ENCODE assay signal across 11 cellular contexts in genomic region chr5:121967187-121967586, GRCh38. TPM values are rescaled to one million over a fixed set of nuclear protein-coding genes. Genes with fewer than 3 reads are reported as not detected.
A peak's percentile ranks its signal among the peaks of the same experiment; 100 is the strongest.
DNase-seq lines count a peak whose midpoint lies in the region; ATAC-seq and TF ChIP-seq lines count a peak whose summit lies in the region.
"Had no signal": no experiment of that assay in that cellular context is flagged by ENCODE, and none has a peak within 500 bp of the region (broad histone marks: within the 10 kb centered on the region; RNA-seq: fewer than 3 reads in every experiment).

No MANE protein-coding gene starts in this region.

- H3K4me1 Mint-ChIP-seq in CD14-positive monocyte = peaks cover 28% of the 10 kb centered on the region

- H3K4me3 Mint-ChIP-seq in CD14-positive monocyte = no peak overlapping the region
- H3K4me3 Mint-ChIP-seq: activated naive CD4-positive, alpha-beta T cell treated with anti-CD3 and anti-CD28 coated beads for 36 hours had no signal

- no peak overlapping the region for H2BK5ac ChIP-seq in mesendoderm (ENCODE audit: low read length)

- TF ChIP-seq CTCF in GM10266 (IDR thresholded peaks at IDR 0.05; ENCODE audit: control insufficient read depth, insufficient read depth, low read depth, missing control alignments) (peak; percentile 23), PC-3 (conservative IDR thresholded peaks at IDR 0.05; ENCODE audit: low read depth, low read length) (peak; percentile 58), epithelial cell of proximal tubule (conservative IDR thresholded peaks at IDR 0.05; ENCODE audit: low read depth, low read length) (peak; percentile 46), prostate gland (IDR thresholded peaks at IDR 0.05) (peak in 3 of 4 experiments; percentile 18 to 41 (median 38)), CD14-positive monocyte (IDR thresholded peaks at IDR 0.05) (no peak)

- peaks cover 8% of the 10 kb centered on the region for H3K79me1 ChIP-seq in mesendoderm (ENCODE audit: low read length)

- no peak overlapping the region for H4K5ac ChIP-seq in mesendoderm (ENCODE audit: low read length)

- no peak for ATAC-seq in PC-3

- H2AK5ac ChIP-seq in mesendoderm (ENCODE audit: low read length) = no peak overlapping the region

- no peaks in the 10 kb centered on the region for H3K27me3 Mint-ChIP-seq in CD14-positive monocyte (ENCODE audit: low read depth in 3 of 3)

- H3K79me2 ChIP-seq in PC-3 (ENCODE audit: low read length) = peaks cover 91% of the 10 kb centered on the region
- H3K79me2 ChIP-seq in mesendoderm (ENCODE audit: control insufficient read depth, insufficient read depth, low read length) = peaks cover 48% of the 10 kb centered on the region

- H3K9ac ChIP-seq in PC-3 (ENCODE audit: low read length) (no peak overlapping the region), mesendoderm (ENCODE audit: low read length) (no peak overlapping the region)

- no peak overlapping the region for H2BK15ac ChIP-seq in mesendoderm (replicated peaks; ENCODE audit: low read depth)

- intact Hi-C loops in PC-3 (cut with micrococcal nuclease) (loop anchor here (1.0 kb wide), 2 partner anchors 134 to 189 kb away; no protein-coding TSS in a partner anchor), prostate gland (cut with DNase I) (loop anchor here (5.0 to 10.0 kb wide), 3 partner anchors 110 to 188 kb away; partner anchors contain the start of gene LOX), CD14-positive monocyte (cut with micrococcal nuclease) (no loop called here)

- peaks cover 44% of the 10 kb centered on the region for H3K4me1 ChIP-seq in PC-3 (ENCODE audit: insufficient read depth, low read length)
- peaks cover 5% of the 10 kb centered on the region for H3K4me1 ChIP-seq in prostate gland (replicated peaks)
- peaks cover 5% of the 10 kb centered on the region for H3K4me1 ChIP-seq in mesendoderm (ENCODE audit: control insufficient read depth, low read depth, low read length)

- CTCF ChIA-PET in PC-3 (lab: Charles Lee) = interaction anchor here (1.2 kb wide), 1 partner anchor 109 kb away, joined by 4 read pairs; no protein-coding TSS in a partner anchor

- TF ChIP-seq POLR2A in prostate gland (IDR thresholded peaks at IDR 0.05) = no peak

- BruUV-seq in PC-3 (replicated peaks; lab: Mats Ljungman, UMichigan) = no TSS peak

- no peak overlapping the region for H3K18ac ChIP-seq in mesendoderm (ENCODE audit: low read length)

- H3K9me2 ChIP-seq in PC-3 (replicated peaks; ENCODE audit: low read length) = no peaks in the 10 kb centered on the region

- DNase-seq in GM10266 (ENCODE audit: extremely low spot score) (no peak), PC-3 (peak; percentile 33), epithelial cell of proximal tubule (ENCODE audit: low read depth) (no peak), prostate gland (ENCODE audit: low spot score) (no peak), mesendoderm (no peak), CD14-positive monocyte (ENCODE audit: low spot score) (no peak), DMS79 treated with DMSO at 0.1 percent for 48 hours (lab: John Stamatoyannopoulos, UW) (no peak)
- DNase-seq: activated naive CD4-positive, alpha-beta T cell treated with anti-CD3 and anti-CD28 coated beads for 36 hours; glutamatergic neuron; NCI-H446 treated with DMSO at 0.1 percent for 48 hours; nucleus accumbens had no signal

- no peak overlapping the region for H3K27ac Mint-ChIP-seq in CD14-positive monocyte
- H3K27ac Mint-ChIP-seq: activated naive CD4-positive, alpha-beta T cell treated with anti-CD3 and anti-CD28 coated beads for 36 hours had no signal

- no peak overlapping the region for H2BK120ac ChIP-seq in mesendoderm (ENCODE audit: low read depth, low read length)

- H3K4me2 ChIP-seq in PC-3 (ENCODE audit: low read length) (no peak overlapping the region), mesendoderm (ENCODE audit: low read length) (no peak overlapping the region)

- H4K8ac ChIP-seq in mesendoderm (ENCODE audit: low read depth, low read length) = no peak overlapping the region

- H3K23ac ChIP-seq in mesendoderm (ENCODE audit: low read length) = no peak overlapping the region

- H3K4me3 ChIP-seq in PC-3 (ENCODE audit: low read length) (no peak overlapping the region), epithelial cell of proximal tubule (ENCODE audit: low read depth, low read length) (no peak overlapping the region), prostate gland (no peak overlapping the region), mesendoderm (ENCODE audit: low read length) (no peak overlapping the region)

- peaks cover 0 to 6% (median 0%) of the 10 kb centered on the region in 7 donors for H3K9me3 Mint-ChIP-seq in CD14-positive monocyte

- H3K56ac ChIP-seq in mesendoderm (ENCODE audit: low read length) = no peak overlapping the region

- H4K20me1 ChIP-seq in PC-3 (ENCODE audit: low read length) = peaks cover 43% of the 10 kb centered on the region

- H3F3A ChIP-seq in PC-3 (ENCODE audit: low read length, unreplicated experiment) = no peaks in the 10 kb centered on the region

- no peak overlapping the region for H3K27ac ChIP-seq in PC-3 (ENCODE audit: low read length)
- no peak overlapping the region for H3K27ac ChIP-seq in prostate gland
- H3K27ac ChIP-seq in mesendoderm (ENCODE audit: low read depth, low read length) = no peak overlapping the region

- peaks cover 4 to 6% of the 10 kb centered on the region in 2 donors for H3K36me3 Mint-ChIP-seq in CD14-positive monocyte

- POLR2A ChIA-PET in PC-3 (lab: Charles Lee; ENCODE audit: unreplicated experiment) = no interaction called here

- H3K27me3 ChIP-seq in PC-3 (ENCODE audit: low read length) (no peaks in the 10 kb centered on the region), prostate gland (replicated peaks; ENCODE audit: insufficient read depth) (no peaks in the 10 kb centered on the region), mesendoderm (ENCODE audit: insufficient read depth, low read length, poor library complexity) (no peaks in the 10 kb centered on the region)

- H2AFZ ChIP-seq in PC-3 (ENCODE audit: low read length) = no peak overlapping the region

- H3K4ac ChIP-seq in mesendoderm (ENCODE audit: low read depth, low read length) = no peak overlapping the region

- H3K36me3 ChIP-seq in PC-3 (ENCODE audit: low read depth, low read length) (no peaks in the 10 kb centered on the region), prostate gland (no peaks in the 10 kb centered on the region), mesendoderm (ENCODE audit: control insufficient read depth, insufficient read depth, low read length) (no peaks in the 10 kb centered on the region)

- H3K9me3 ChIP-seq in PC-3 (ENCODE audit: low read length) (no peaks in the 10 kb centered on the region), prostate gland (no peaks in the 10 kb centered on the region)

- 79% methylated on average over 6 of the region's 6 CpGs for WGBS in prostate gland
- no CpG with 5 or more reads among the region's 6 CpGs for WGBS in mesendoderm (ENCODE audit: extremely low coverage, insufficient coverage, low lambda C conversion rate)

RNA-seq across cellular contexts. Expression of gene SRFBP1, which starts 5.4 kb away (rescaled TPM):
- total RNA-seq in PC-3 (2014; rRNA removed) = 11.9 and 12.2 TPM in 2 replicates
- total RNA-seq in epithelial cell of proximal tubule = 12.9 and 18.7 TPM in 2 replicates
- 10 to 100 TPM; 11.5 to 12.6 TPM for total RNA-seq in prostate gland
- 17.3 TPM for polyA plus RNA-seq in mesendoderm (2013, experiment 1 of 2)
- polyA plus RNA-seq in mesendoderm (2013, experiment 2 of 2) = 18.0 TPM
- polyA plus RNA-seq in CD14-positive monocyte = 1 to 10 TPM; 5.3 to 6.2 TPM

Comparison
In these comparisons a context has a peak if more than half of its experiments do, and no peak if none do; other contexts are left out.
1. intact Hi-C loops: an anchor here in PC-3 (1.0 kb wide) and prostate gland (5.0 to 10.0 kb wide); none called in CD14-positive monocyte.